Comparison of ENCODE assay signal across 4 cellular contexts in genomic region chr7:116967254-116967922, GRCh38.
TF ChIP-seq lines count a peak whose summit lies in the region.

No MANE protein-coding gene starts in this region.

TF ChIP-seq in SK-N-SH treated with all-trans-retinoic acid at 6 μM for 48 hours, 23 proteins besides CTCF, POLR2A, EP300 and RAD21 (continues in another document):
- TF ChIP-seq CREB5 (CRISPR knock-in tag; IDR thresholded peaks at IDR 0.05; ENCODE audit: low read depth) (no peak), ZNF565 (CRISPR knock-in tag; conservative IDR thresholded peaks at IDR 0.05; ENCODE audit: low read depth) (no peak), ZC3H10 (CRISPR knock-in tag; IDR thresholded peaks at IDR 0.05) (no peak), ZNF8 (CRISPR knock-in tag; IDR thresholded peaks at IDR 0.05) (no peak), ZNF70 (CRISPR knock-in tag; IDR thresholded peaks at IDR 0.05) (no peak), PPARA (CRISPR knock-in tag; IDR thresholded peaks at IDR 0.05; ENCODE audit: borderline replicate concordance) (no peak)
- TF ChIP-seq, protein P1, sequence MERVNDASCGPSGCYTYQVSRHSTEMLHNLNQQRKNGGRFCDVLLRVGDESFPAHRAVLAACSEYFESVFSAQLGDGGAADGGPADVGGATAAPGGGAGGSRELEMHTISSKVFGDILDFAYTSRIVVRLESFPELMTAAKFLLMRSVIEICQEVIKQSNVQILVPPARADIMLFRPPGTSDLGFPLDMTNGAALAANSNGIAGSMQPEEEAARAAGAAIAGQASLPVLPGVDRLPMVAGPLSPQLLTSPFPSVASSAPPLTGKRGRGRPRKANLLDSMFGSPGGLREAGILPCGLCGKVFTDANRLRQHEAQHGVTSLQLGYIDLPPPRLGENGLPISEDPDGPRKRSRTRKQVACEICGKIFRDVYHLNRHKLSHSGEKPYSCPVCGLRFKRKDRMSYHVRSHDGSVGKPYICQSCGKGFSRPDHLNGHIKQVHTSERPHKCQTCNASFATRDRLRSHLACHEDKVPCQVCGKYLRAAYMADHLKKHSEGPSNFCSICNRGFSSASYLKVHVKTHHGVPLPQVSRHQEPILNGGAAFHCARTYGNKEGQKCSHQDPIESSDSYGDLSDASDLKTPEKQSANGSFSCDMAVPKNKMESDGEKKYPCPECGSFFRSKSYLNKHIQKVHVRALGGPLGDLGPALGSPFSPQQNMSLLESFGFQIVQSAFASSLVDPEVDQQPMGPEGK (CRISPR knock-in tag; IDR thresholded peaks at IDR 0.05; ENCODE audit: borderline replicate concordance) = no peak

TF ChIP-seq in SK-N-SH, 30 proteins besides CTCF, POLR2A, EP300 and RAD21:
- TF ChIP-seq, protein P2, sequence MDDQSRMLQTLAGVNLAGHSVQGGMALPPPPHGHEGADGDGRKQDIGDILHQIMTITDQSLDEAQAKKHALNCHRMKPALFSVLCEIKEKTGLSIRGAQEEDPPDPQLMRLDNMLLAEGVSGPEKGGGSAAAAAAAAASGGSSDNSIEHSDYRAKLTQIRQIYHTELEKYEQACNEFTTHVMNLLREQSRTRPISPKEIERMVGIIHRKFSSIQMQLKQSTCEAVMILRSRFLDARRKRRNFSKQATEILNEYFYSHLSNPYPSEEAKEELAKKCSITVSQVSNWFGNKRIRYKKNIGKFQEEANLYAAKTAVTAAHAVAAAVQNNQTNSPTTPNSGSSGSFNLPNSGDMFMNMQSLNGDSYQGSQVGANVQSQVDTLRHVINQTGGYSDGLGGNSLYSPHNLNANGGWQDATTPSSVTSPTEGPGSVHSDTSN (IDR thresholded peaks at IDR 0.05) = no peak
- TF ChIP-seq TAF1 (IDR thresholded peaks at IDR 0.05; ENCODE audit: borderline replicate concordance, low read depth, low read length) = no peak
- no peak for TF ChIP-seq GATA2 (CRISPR knock-in tag; IDR thresholded peaks at IDR 0.05)
- TF ChIP-seq FOXJ3 (CRISPR knock-in tag; IDR thresholded peaks at IDR 0.05) = no peak
- no peak for TF ChIP-seq JUND (IDR thresholded peaks at IDR 0.05)

TF ChIP-seq in GM12878, 131 proteins besides CTCF, POLR2A, EP300 and RAD21:
- TF ChIP-seq YBX1 (IDR thresholded peaks at IDR 0.05) (no peak), BRCA1 (IDR thresholded peaks at IDR 0.05; ENCODE audit: low read depth, low read length) (no peak), ZBTB33 (IDR thresholded peaks at IDR 0.05) (peak; percentile 89), ZNF622 (IDR thresholded peaks at IDR 0.05) (no peak)

TF ChIP-seq in H1, 55 proteins besides CTCF, POLR2A, EP300 and RAD21:
- TF ChIP-seq KDM4A (IDR thresholded peaks at IDR 0.05; ENCODE audit: low read depth, low read length, severe bottlenecking) (no peak), NANOG (IDR thresholded peaks at IDR 0.05; ENCODE audit: insufficient read depth, low read depth, low read length, poor library complexity, severe bottlenecking) (no peak), TAF7 (optimal IDR thresholded peaks at IDR 0.05; ENCODE audit: borderline replicate concordance, low read depth, low read length) (no peak), SP4 (IDR thresholded peaks at IDR 0.05; ENCODE audit: low read length) (no peak), EGR1 (IDR thresholded peaks at IDR 0.05; ENCODE audit: borderline replicate concordance, low read depth, low read length) (no peak), SRF (IDR thresholded peaks at IDR 0.05; ENCODE audit: low read depth, low read length) (no peak), KDM1A (IDR thresholded peaks at IDR 0.05; ENCODE audit: borderline replicate concordance, low read length) (no peak), RXRA (IDR thresholded peaks at IDR 0.05; ENCODE audit: insufficient read depth, low read depth, low read length) (no peak), JUN (IDR thresholded peaks at IDR 0.05; ENCODE audit: low read depth, low read length) (no peak), SIN3A (conservative IDR thresholded peaks at IDR 0.05 in 1 of 2, IDR thresholded peaks at IDR 0.05 in 1 of 2; ENCODE audit: low read depth in 1 of 2, low read length in 2 of 2) (no peak), ASH2L (IDR thresholded peaks at IDR 0.05; ENCODE audit: low read length) (no peak), CHD2 (IDR thresholded peaks at IDR 0.05; ENCODE audit: low read length) (no peak), SUZ12 (IDR thresholded peaks at IDR 0.05; ENCODE audit: low read length) (no peak), MAFK (IDR thresholded peaks at IDR 0.05; ENCODE audit: low read depth, low read length) (no peak), KDM5A (IDR thresholded peaks at IDR 0.05; ENCODE audit: low read length) (no peak), BACH1 (IDR thresholded peaks at IDR 0.05; ENCODE audit: low read length) (no peak), SIRT6 (IDR thresholded peaks at IDR 0.05; ENCODE audit: low read length) (no peak)
- TF ChIP-seq, protein P3, sequence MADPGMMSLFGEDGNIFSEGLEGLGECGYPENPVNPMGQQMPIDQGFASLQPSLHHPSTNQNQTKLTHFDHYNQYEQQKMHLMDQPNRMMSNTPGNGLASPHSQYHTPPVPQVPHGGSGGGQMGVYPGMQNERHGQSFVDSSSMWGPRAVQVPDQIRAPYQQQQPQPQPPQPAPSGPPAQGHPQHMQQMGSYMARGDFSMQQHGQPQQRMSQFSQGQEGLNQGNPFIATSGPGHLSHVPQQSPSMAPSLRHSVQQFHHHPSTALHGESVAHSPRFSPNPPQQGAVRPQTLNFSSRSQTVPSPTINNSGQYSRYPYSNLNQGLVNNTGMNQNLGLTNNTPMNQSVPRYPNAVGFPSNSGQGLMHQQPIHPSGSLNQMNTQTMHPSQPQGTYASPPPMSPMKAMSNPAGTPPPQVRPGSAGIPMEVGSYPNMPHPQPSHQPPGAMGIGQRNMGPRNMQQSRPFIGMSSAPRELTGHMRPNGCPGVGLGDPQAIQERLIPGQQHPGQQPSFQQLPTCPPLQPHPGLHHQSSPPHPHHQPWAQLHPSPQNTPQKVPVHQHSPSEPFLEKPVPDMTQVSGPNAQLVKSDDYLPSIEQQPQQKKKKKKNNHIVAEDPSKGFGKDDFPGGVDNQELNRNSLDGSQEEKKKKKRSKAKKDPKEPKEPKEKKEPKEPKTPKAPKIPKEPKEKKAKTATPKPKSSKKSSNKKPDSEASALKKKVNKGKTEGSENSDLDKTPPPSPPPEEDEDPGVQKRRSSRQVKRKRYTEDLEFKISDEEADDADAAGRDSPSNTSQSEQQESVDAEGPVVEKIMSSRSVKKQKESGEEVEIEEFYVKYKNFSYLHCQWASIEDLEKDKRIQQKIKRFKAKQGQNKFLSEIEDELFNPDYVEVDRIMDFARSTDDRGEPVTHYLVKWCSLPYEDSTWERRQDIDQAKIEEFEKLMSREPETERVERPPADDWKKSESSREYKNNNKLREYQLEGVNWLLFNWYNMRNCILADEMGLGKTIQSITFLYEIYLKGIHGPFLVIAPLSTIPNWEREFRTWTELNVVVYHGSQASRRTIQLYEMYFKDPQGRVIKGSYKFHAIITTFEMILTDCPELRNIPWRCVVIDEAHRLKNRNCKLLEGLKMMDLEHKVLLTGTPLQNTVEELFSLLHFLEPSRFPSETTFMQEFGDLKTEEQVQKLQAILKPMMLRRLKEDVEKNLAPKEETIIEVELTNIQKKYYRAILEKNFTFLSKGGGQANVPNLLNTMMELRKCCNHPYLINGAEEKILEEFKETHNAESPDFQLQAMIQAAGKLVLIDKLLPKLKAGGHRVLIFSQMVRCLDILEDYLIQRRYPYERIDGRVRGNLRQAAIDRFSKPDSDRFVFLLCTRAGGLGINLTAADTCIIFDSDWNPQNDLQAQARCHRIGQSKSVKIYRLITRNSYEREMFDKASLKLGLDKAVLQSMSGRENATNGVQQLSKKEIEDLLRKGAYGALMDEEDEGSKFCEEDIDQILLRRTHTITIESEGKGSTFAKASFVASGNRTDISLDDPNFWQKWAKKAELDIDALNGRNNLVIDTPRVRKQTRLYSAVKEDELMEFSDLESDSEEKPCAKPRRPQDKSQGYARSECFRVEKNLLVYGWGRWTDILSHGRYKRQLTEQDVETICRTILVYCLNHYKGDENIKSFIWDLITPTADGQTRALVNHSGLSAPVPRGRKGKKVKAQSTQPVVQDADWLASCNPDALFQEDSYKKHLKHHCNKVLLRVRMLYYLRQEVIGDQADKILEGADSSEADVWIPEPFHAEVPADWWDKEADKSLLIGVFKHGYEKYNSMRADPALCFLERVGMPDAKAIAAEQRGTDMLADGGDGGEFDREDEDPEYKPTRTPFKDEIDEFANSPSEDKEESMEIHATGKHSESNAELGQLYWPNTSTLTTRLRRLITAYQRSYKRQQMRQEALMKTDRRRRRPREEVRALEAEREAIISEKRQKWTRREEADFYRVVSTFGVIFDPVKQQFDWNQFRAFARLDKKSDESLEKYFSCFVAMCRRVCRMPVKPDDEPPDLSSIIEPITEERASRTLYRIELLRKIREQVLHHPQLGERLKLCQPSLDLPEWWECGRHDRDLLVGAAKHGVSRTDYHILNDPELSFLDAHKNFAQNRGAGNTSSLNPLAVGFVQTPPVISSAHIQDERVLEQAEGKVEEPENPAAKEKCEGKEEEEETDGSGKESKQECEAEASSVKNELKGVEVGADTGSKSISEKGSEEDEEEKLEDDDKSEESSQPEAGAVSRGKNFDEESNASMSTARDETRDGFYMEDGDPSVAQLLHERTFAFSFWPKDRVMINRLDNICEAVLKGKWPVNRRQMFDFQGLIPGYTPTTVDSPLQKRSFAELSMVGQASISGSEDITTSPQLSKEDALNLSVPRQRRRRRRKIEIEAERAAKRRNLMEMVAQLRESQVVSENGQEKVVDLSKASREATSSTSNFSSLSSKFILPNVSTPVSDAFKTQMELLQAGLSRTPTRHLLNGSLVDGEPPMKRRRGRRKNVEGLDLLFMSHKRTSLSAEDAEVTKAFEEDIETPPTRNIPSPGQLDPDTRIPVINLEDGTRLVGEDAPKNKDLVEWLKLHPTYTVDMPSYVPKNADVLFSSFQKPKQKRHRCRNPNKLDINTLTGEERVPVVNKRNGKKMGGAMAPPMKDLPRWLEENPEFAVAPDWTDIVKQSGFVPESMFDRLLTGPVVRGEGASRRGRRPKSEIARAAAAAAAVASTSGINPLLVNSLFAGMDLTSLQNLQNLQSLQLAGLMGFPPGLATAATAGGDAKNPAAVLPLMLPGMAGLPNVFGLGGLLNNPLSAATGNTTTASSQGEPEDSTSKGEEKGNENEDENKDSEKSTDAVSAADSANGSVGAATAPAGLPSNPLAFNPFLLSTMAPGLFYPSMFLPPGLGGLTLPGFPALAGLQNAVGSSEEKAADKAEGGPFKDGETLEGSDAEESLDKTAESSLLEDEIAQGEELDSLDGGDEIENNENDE (IDR thresholded peaks at IDR 0.05; ENCODE audit: insufficient replicate concordance, low read length) = no peak
- TF ChIP-seq, protein P4, sequence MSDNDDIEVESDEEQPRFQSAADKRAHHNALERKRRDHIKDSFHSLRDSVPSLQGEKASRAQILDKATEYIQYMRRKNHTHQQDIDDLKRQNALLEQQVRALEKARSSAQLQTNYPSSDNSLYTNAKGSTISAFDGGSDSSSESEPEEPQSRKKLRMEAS (IDR thresholded peaks at IDR 0.05) = no peak
- TF ChIP-seq, protein P5, sequence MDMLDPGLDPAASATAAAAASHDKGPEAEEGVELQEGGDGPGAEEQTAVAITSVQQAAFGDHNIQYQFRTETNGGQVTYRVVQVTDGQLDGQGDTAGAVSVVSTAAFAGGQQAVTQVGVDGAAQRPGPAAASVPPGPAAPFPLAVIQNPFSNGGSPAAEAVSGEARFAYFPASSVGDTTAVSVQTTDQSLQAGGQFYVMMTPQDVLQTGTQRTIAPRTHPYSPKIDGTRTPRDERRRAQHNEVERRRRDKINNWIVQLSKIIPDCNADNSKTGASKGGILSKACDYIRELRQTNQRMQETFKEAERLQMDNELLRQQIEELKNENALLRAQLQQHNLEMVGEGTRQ (IDR thresholded peaks at IDR 0.05; ENCODE audit: low read length) = no peak
TF ChIP-seq in H1: peak in this region for 0.
